ENCODE assay signal across 9 cellular contexts in the genomic region with DNA sequence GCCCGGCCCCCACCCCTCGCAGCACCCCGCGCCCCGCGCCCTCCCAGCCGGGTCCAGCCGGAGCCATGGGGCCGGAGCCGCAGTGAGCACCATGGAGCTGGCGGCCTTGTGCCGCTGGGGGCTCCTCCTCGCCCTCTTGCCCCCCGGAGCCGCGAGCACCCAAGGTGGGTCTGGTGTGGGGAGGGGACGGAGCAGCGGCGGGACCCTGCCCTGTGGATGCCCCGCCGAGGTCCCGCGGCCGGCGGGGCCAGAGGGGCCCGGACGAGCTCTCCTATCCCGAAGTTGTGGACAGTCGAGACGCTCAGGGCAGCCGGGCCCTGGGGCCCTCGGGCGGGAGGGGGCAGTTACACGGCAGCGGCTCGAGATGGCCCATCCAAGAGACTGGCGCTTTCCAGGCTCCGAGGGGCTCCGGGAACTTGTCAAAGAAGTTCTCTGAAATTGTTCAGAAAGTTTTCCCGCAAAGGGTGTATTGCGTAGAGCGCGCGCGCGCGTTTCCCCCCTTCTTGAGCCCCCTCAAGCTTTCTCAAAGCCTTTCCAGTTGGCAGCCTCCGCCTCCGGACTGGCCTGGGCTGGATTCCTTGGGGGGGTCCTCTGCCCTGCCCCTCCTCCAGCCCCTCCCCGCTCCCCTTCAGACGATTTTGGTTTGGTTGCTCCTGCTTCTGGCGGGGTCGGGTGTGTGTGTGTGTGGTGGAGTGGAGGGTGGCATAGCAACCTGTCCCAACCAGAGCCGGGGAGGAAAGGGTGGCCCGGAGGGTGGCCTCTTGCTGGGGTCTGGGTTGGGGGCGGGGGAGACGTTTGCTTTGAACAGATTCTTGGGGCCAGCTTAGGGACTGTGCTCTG. TPM values are rescaled to one million over a fixed set of nuclear protein-coding genes. Genes with fewer than 3 reads are reported as not detected.
DNase-seq lines count a peak whose midpoint lies in the region; ATAC-seq and TF ChIP-seq lines count a peak whose summit lies in the region.
"Had no signal": no experiment of that assay in that cellular context is flagged by ENCODE, and none has a peak within 500 bp of the region (broad histone marks: within the 10 kb centered on the region; RNA-seq: fewer than 3 reads in every experiment).

No MANE protein-coding gene starts in this region.

- no peaks in the 10 kb centered on the region for H3K9me3 Mint-ChIP-seq in neural crest cell
- no peaks in the 10 kb centered on the region for H3K9me3 Mint-ChIP-seq in CD8-positive, alpha-beta memory T cell

- POLR2A ChIA-PET in CD8-positive, alpha-beta memory T cell (lab: Charles Lee) = interaction anchor here (0.5 to 1.0 kb wide), 2 partner anchors 12 to 440 kb away, joined by 4 read pairs; a partner anchor contains a TSS

- H3K36me3 ChIP-seq in RWPE2 (ENCODE audit: low read depth) (no peaks in the 10 kb centered on the region), gastroesophageal sphincter (peaks cover 0 to under 1% of the 10 kb centered on the region in 2 donors)
- no peaks in the 10 kb centered on the region for H3K36me3 ChIP-seq in CD8-positive, alpha-beta memory T cell (ENCODE audit: insufficient read depth, low read length)

- ATAC-seq in RWPE2 (ENCODE audit: low read depth) (peak; percentile 60), gastroesophageal sphincter (peak; percentile 53), HG02884 (IDR thresholded peaks at IDR 0.05; ENCODE audit: unreplicated experiment) (no peak), HG02610 (IDR thresholded peaks at IDR 0.05; ENCODE audit: unreplicated experiment) (no peak)

- no peak for TF ChIP-seq EP300 in gastroesophageal sphincter (IDR thresholded peaks at IDR 0.05)

- H3K27me3 Mint-ChIP-seq in neural crest cell (ENCODE audit: low read depth) = peaks cover 3% of the 10 kb centered on the region
- peaks cover 21 to 43% of the 10 kb centered on the region in 2 donors for H3K27me3 Mint-ChIP-seq in CD8-positive, alpha-beta memory T cell

- peaks cover 11% of the 10 kb centered on the region for H3K4me1 ChIP-seq in RWPE2 (ENCODE audit: insufficient read depth, poor library complexity, severe bottlenecking)
- H3K4me1 ChIP-seq in gastroesophageal sphincter = peaks cover 0 to 60% (median 15%) of the 10 kb centered on the region in 3 donors
- H3K4me1 ChIP-seq in CD8-positive, alpha-beta memory T cell (ENCODE audit: insufficient read depth, low read length) = no peaks in the 10 kb centered on the region

- H3K27me3 ChIP-seq in RWPE2 (ENCODE audit: insufficient read depth, poor library complexity, severe bottlenecking) (no peaks in the 10 kb centered on the region), gastroesophageal sphincter (peaks cover 4% of the 10 kb centered on the region)
- peaks cover 10% of the 10 kb centered on the region for H3K27me3 ChIP-seq in CD8-positive, alpha-beta memory T cell (ENCODE audit: insufficient read depth, low read length, poor library complexity, severe bottlenecking)

- TF ChIP-seq POLR2A in gastroesophageal sphincter (IDR thresholded peaks at IDR 0.05) = no peak

- TF ChIP-seq CTCF in RWPE2 (IDR thresholded peaks at IDR 0.05; ENCODE audit: poor library complexity, severe bottlenecking) (no peak), gastroesophageal sphincter (IDR thresholded peaks at IDR 0.05) (no peak), neural crest cell (conservative IDR thresholded peaks at IDR 0.05) (no peak)

- peak overlapping the region; percentile 60 for H3K27ac ChIP-seq in RWPE2 (ENCODE audit: poor library complexity, severe bottlenecking)
- peak overlapping the region; percentile 74 to 90 (median 86) for H3K27ac ChIP-seq in gastroesophageal sphincter
- no peak overlapping the region for H3K27ac ChIP-seq in CD8-positive, alpha-beta memory T cell (ENCODE audit: low read depth, low read length)

- no peak overlapping the region for H3K27ac Mint-ChIP-seq in neural crest cell (ENCODE audit: unreplicated experiment)
- no peak overlapping the region for H3K27ac Mint-ChIP-seq in CD8-positive, alpha-beta memory T cell

- no CpG with 5 or more reads among the region's 57 CpGs for WGBS in gastroesophageal sphincter (ENCODE audit: low coverage in 1 of 2), 2 donors

- DNase-seq in AG08395 (ENCODE audit: low spot score) (peak; percentile 59), RWPE2 (ENCODE audit: low spot score) (no peak), neural crest cell (ENCODE audit: low read depth, low spot score) (peak; percentile 31), cortex of kidney (lab: John Stamatoyannopoulos, UW) (no peak)
- no peak for DNase-seq in CD8-positive, alpha-beta memory T cell

- H3K9me3 ChIP-seq in RWPE2 (ENCODE audit: severe bottlenecking) (no peaks in the 10 kb centered on the region), gastroesophageal sphincter (no peaks in the 10 kb centered on the region)
- no peaks in the 10 kb centered on the region for H3K9me3 ChIP-seq in CD8-positive, alpha-beta memory T cell (ENCODE audit: low read length)

- H3K4me3 ChIP-seq in RWPE2 (ENCODE audit: severe bottlenecking) = peak overlapping the region; percentile 71
- H3K4me3 ChIP-seq in gastroesophageal sphincter = peak overlapping the region; percentile 84 to 85
- no peak overlapping the region for H3K4me3 ChIP-seq in CD8-positive, alpha-beta memory T cell (ENCODE audit: low read length)

- CTCF ChIA-PET in CD8-positive, alpha-beta memory T cell (lab: Charles Lee) = interaction anchor here (0.9 kb wide), 1 partner anchor 79 kb away, joined by 4 read pairs; no protein-coding TSS in a partner anchor

- peak overlapping the region; percentile 96 for H3K4me3 Mint-ChIP-seq in neural crest cell
- H3K4me3 Mint-ChIP-seq in CD8-positive, alpha-beta memory T cell = peak overlapping the region in 1 of 7 donors; percentile 64

- H3K36me3 Mint-ChIP-seq in neural crest cell (ENCODE audit: low read depth) = no peaks in the 10 kb centered on the region
- H3K36me3 Mint-ChIP-seq in CD8-positive, alpha-beta memory T cell = peaks cover 0 to 4% (median 3%) of the 10 kb centered on the region in 3 donors

- peaks cover 68% of the 10 kb centered on the region for H3K4me1 Mint-ChIP-seq in neural crest cell
- peaks cover 7 to 14% (median 12%) of the 10 kb centered on the region in 3 donors for H3K4me1 Mint-ChIP-seq in CD8-positive, alpha-beta memory T cell

RNA-seq across cellular contexts. Expression of a gene that starts 0.5 kb away (rescaled TPM):
- total RNA-seq in gastroesophageal sphincter = 10 to 100 TPM; 43.3 to 60.8 (median 48.2) TPM
- 78.4 and 82.9 TPM in 2 replicates for total RNA-seq in neural crest cell
- 1 to 10 TPM; 3.6 to 3.9 TPM for total RNA-seq in CD8-positive, alpha-beta memory T cell
- 2.4 TPM for polyA plus RNA-seq in CD8-positive, alpha-beta memory T cell

RNA-seq across cellular contexts. Expression of a gene that starts 12.5 kb away (rescaled TPM):
- 10 to 100 TPM in 3 of 4 donors, 1 to 10 TPM in 1; 9.9 to 13.6 (median 11.1) TPM for total RNA-seq in gastroesophageal sphincter
- total RNA-seq in neural crest cell = 18.2 and 21.7 TPM in 2 replicates
- total RNA-seq in CD8-positive, alpha-beta memory T cell = 10 to 100 TPM; 11.8 to 12.1 TPM
- polyA plus RNA-seq in CD8-positive, alpha-beta memory T cell = 22.4 TPM

RNA-seq across cellular contexts. Expression of a gene that starts 30.0 kb away (rescaled TPM):
- total RNA-seq in gastroesophageal sphincter = 10 to 100 TPM; 39.4 to 72.4 (median 45.2) TPM
- total RNA-seq in neural crest cell = 35.6 and 36.8 TPM in 2 replicates
- 10 to 100 TPM; 42.3 to 46.2 TPM for total RNA-seq in CD8-positive, alpha-beta memory T cell
- polyA plus RNA-seq in CD8-positive, alpha-beta memory T cell = 114 TPM

RNA-seq across cellular contexts. Expression of a gene that starts 32.1 kb away (rescaled TPM):
- total RNA-seq in gastroesophageal sphincter = 10 to 100 TPM in 1 of 4 donors, 1 to 10 TPM in 3; 6.7 to 11.7 (median 7.5) TPM
- total RNA-seq in neural crest cell = 0.84 and 0.86 TPM in 2 replicates
- total RNA-seq in CD8-positive, alpha-beta memory T cell = not detected
- 0.39 TPM for polyA plus RNA-seq in CD8-positive, alpha-beta memory T cell
- polyA plus RNA-seq: IgD-negative memory B cell had no signal

RNA-seq across cellular contexts. Expression of a gene that starts 35.2 kb away (rescaled TPM):
- total RNA-seq in gastroesophageal sphincter (1 to 10 TPM in 3 of 4 donors, under 1 TPM in 1; 0.25 to 3.6 (median 1.5) TPM), neural crest cell (1.9 and 2.8 TPM in 2 replicates)
- total RNA-seq in CD8-positive, alpha-beta memory T cell = 1 to 10 TPM in 1 of 2 experiments, under 1 TPM in 1; 0.97 to 1.6 TPM
- not detected for polyA plus RNA-seq in CD8-positive, alpha-beta memory T cell
- polyA plus RNA-seq: IgD-negative memory B cell had no signal

Comparison
In these comparisons a context has a peak if more than half of its experiments do, and no peak if none do; other contexts are left out.
1. DNase-seq: peak in AG08395 (single experiment) and neural crest cell (single experiment); none in RWPE2 (single experiment), cortex of kidney (single experiment) and CD8-positive, alpha-beta memory T cell (0 of 5).
2. ATAC-seq: peak in RWPE2 (single experiment) and gastroesophageal sphincter (single experiment); none in HG02884 (single experiment) and HG02610 (single experiment).
3. RNA of a gene that starts 0.5 kb away (total RNA-seq): 78.4 to 82.9 TPM in neural crest cell and 43.3 to 60.8 TPM in gastroesophageal sphincter; 3.6 to 3.9 TPM in CD8-positive, alpha-beta memory T cell; every median in the first group is over 4 times any median in the second.